1 cellular context compared by ENCODE assay signal in the genomic region with DNA sequence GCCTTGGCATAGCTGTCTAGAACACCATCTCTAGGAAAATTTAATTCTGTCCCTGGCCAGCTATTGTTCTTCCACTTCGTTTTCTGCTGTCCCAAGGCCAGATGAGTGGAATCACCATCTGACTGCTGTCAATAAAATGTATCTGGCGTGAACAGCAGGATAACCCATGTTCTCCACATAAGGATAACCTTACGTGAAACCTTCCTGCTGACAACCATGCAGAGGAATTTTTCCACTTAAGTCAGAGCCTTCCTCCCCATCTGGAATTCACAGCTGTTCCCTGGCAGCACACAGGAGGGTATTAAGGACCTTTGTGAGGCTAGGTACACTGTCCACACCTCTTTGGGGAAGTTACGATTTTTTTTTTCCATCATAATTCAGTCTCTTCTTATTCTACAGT.
TF ChIP-seq lines count a peak whose summit lies in the region.

No MANE protein-coding gene starts in this region.

TF ChIP-seq in IMR-90, 13 proteins besides CTCF, POLR2A, EP300 and RAD21:
- no peak for TF ChIP-seq FOS (IDR thresholded peaks at IDR 0.05; ENCODE audit: low read depth, low read length)
- TF ChIP-seq MAFK (IDR thresholded peaks at IDR 0.05; ENCODE audit: low read depth, low read length): no peak
- TF ChIP-seq NFE2L2 (IDR thresholded peaks at IDR 0.05; ENCODE audit: low read depth, low read length): no peak
- TF ChIP-seq BHLHE40 (IDR thresholded peaks at IDR 0.05; ENCODE audit: low read depth, low read length): no peak
- TF ChIP-seq SMC3 (IDR thresholded peaks at IDR 0.05; ENCODE audit: low read depth, low read length): no peak
- TF ChIP-seq RCOR1 (IDR thresholded peaks at IDR 0.05; ENCODE audit: insufficient replicate concordance, low read length): no peak
- TF ChIP-seq, protein P1, sequence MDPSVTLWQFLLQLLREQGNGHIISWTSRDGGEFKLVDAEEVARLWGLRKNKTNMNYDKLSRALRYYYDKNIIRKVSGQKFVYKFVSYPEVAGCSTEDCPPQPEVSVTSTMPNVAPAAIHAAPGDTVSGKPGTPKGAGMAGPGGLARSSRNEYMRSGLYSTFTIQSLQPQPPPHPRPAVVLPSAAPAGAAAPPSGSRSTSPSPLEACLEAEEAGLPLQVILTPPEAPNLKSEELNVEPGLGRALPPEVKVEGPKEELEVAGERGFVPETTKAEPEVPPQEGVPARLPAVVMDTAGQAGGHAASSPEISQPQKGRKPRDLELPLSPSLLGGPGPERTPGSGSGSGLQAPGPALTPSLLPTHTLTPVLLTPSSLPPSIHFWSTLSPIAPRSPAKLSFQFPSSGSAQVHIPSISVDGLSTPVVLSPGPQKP (IDR thresholded peaks at IDR 0.05; ENCODE audit: borderline replicate concordance, low read depth, low read length): no peak
- no peak for TF ChIP-seq MAZ (IDR thresholded peaks at IDR 0.05; ENCODE audit: borderline replicate concordance, low read depth, low read length)
- no peak for TF ChIP-seq CEBPB (IDR thresholded peaks at IDR 0.05; ENCODE audit: low read depth, low read length)
